ENCODE assay signal across 10 cellular contexts in genomic region chr11:78202733-78203167, GRCh38. TPM values are rescaled to one million over a fixed set of nuclear protein-coding genes. Genes with fewer than 3 reads are reported as not detected.
A peak's percentile ranks its signal among the peaks of the same experiment; 100 is the strongest.
DNase-seq lines count a peak whose midpoint lies in the region; ATAC-seq and TF ChIP-seq lines count a peak whose summit lies in the region.
"Had no signal": no experiment of that assay in that cellular context is flagged by ENCODE, and none has a peak within 500 bp of the region (broad histone marks: within the 10 kb centered on the region; RNA-seq: fewer than 3 reads in every experiment).

No MANE protein-coding gene starts in this region.

- peak; percentile 90 for ATAC-seq in activated CD8-positive, alpha-beta T cell treated with anti-CD3 and anti-CD28 coated beads for 36 hours
- ATAC-seq in stimulated activated naive B cell treated with anti-CD40 and anti-IgM and Interleukin-4, amounts not matched to agents 10 μg/mL and 1 μg/mL and 100 μg/mL, for 72 hours (replicated peaks): peak; percentile 51 to 52
- no peak for ATAC-seq in GM19328 (IDR thresholded peaks at IDR 0.05; ENCODE audit: unreplicated experiment)
- no peak for ATAC-seq in HG02870 (IDR thresholded peaks at IDR 0.05; ENCODE audit: unreplicated experiment)

- H3K9ac ChIP-seq in endodermal cell (ENCODE audit: extremely low read depth, low read length, poor library complexity, severe bottlenecking): no peak overlapping the region

- no peaks in the 10 kb centered on the region for H3K27me3 Mint-ChIP-seq in activated CD8-positive, alpha-beta T cell treated with anti-CD3 and anti-CD28 coated beads for 36 hours
- no peaks in the 10 kb centered on the region for H3K27me3 Mint-ChIP-seq in endodermal cell (ENCODE audit: insufficient read depth)
- no peaks in the 10 kb centered on the region for H3K27me3 Mint-ChIP-seq in stimulated activated naive B cell treated with anti-CD40 and anti-IgM and Interleukin-4, amounts not matched to agents 10 μg/mL and 1 μg/mL and 100 μg/mL, for 72 hours

- TF ChIP-seq EP300 in stomach (IDR thresholded peaks at IDR 0.05): no peak

- DNase-seq in activated CD8-positive, alpha-beta T cell treated with anti-CD3 and anti-CD28 coated beads for 36 hours: peak; percentile 61
- DNase-seq in endodermal cell (no peak), AG20443 (ENCODE audit: low spot score) (no peak), stomach (no peak)
- DNase-seq in stimulated activated naive B cell treated with anti-CD40 and anti-IgM and Interleukin-4, amounts not matched to agents 10 μg/mL and 1 μg/mL and 100 μg/mL, for 72 hours: no peak
- DNase-seq: HCEC 1CT had no signal

- H3K27ac ChIP-seq in KOPT-K1 (ENCODE audit: low read depth, low read length, poor library complexity, severe bottlenecking) (peak overlapping the region; percentile 94), endodermal cell (ENCODE audit: low read depth, low read length) (no peak overlapping the region), stomach (peak overlapping the region in 1 of 5 donors; percentile 2)

- peak overlapping the region; percentile 48 for H3K4me3 Mint-ChIP-seq in activated CD8-positive, alpha-beta T cell treated with anti-CD3 and anti-CD28 coated beads for 36 hours
- H3K4me3 Mint-ChIP-seq in endodermal cell: no peak overlapping the region
- H3K4me3 Mint-ChIP-seq in stimulated activated naive B cell treated with anti-CD40 and anti-IgM and Interleukin-4, amounts not matched to agents 10 μg/mL and 1 μg/mL and 100 μg/mL, for 72 hours: peak overlapping the region in 1 of 2 donors; percentile 5

- H3K36me3 ChIP-seq in KOPT-K1 (ENCODE audit: insufficient read depth, low read length) (no peaks in the 10 kb centered on the region), endodermal cell (ENCODE audit: control insufficient read depth, insufficient read depth, low read length) (peaks cover 12% of the 10 kb centered on the region), stomach (peaks cover 7 to 78% (median 69%) of the 10 kb centered on the region in 4 donors)

- intact Hi-C loops in activated CD8-positive, alpha-beta T cell treated with anti-CD3 and anti-CD28 coated beads for 36 hours (cut with micrococcal nuclease): loop anchor here (2.0 kb wide), 1 partner anchor 124 kb away; the partner anchor contains the start of gene NDUFC2
- intact Hi-C loops in stomach (cut with DNase I; ENCODE audit: low total_unique reads): no loop called here

- H3K4me1 ChIP-seq in endodermal cell (ENCODE audit: control insufficient read depth, insufficient read depth, low read length) (peaks cover 10% of the 10 kb centered on the region), stomach (no peaks in the 10 kb centered on the region)

- H3K9me3 ChIP-seq in KOPT-K1 (ENCODE audit: insufficient read depth, low read length, poor library complexity, severe bottlenecking): no peaks in the 10 kb centered on the region
- H3K9me3 ChIP-seq in endodermal cell (ENCODE audit: control insufficient read depth, low read length): no peaks in the 10 kb centered on the region
- H3K9me3 ChIP-seq in stomach: no peaks in the 10 kb centered on the region

- H3K9me3 Mint-ChIP-seq in activated CD8-positive, alpha-beta T cell treated with anti-CD3 and anti-CD28 coated beads for 36 hours: no peaks in the 10 kb centered on the region
- no peaks in the 10 kb centered on the region for H3K9me3 Mint-ChIP-seq in endodermal cell
- no peaks in the 10 kb centered on the region for H3K9me3 Mint-ChIP-seq in stimulated activated naive B cell treated with anti-CD40 and anti-IgM and Interleukin-4, amounts not matched to agents 10 μg/mL and 1 μg/mL and 100 μg/mL, for 72 hours

- WGBS in endodermal cell (ENCODE audit: insufficient coverage in 1 of 2, insufficient read length in 1 of 2), 2 experiments: 93 to 94% methylated on average over 2 to 3 of the region's 3 CpGs
- 58 to 79% (median 72%) methylated on average over 3 of the region's 3 CpGs for WGBS in stomach, 5 donors

- H3K36me3 Mint-ChIP-seq in activated CD8-positive, alpha-beta T cell treated with anti-CD3 and anti-CD28 coated beads for 36 hours (ENCODE audit: low read depth): peaks cover 6% of the 10 kb centered on the region
- peaks cover 21% of the 10 kb centered on the region for H3K36me3 Mint-ChIP-seq in endodermal cell (ENCODE audit: low read depth)
- peaks cover 27 to 50% of the 10 kb centered on the region in 2 donors for H3K36me3 Mint-ChIP-seq in stimulated activated naive B cell treated with anti-CD40 and anti-IgM and Interleukin-4, amounts not matched to agents 10 μg/mL and 1 μg/mL and 100 μg/mL, for 72 hours

- CTCF ChIA-PET in activated CD8-positive, alpha-beta T cell treated with anti-CD3 and anti-CD28 coated beads for 36 hours (lab: Charles Lee): interaction anchor here (1.2 to 1.7 kb wide), 4 partner anchors 9 to 361 kb away, joined by 3 to 6 read pairs (median 5); partner anchors contain the start of genes ALG8 and GAB2

- H3K27ac Mint-ChIP-seq in activated CD8-positive, alpha-beta T cell treated with anti-CD3 and anti-CD28 coated beads for 36 hours: peak overlapping the region; percentile 87
- peak overlapping the region; percentile 31 for H3K27ac Mint-ChIP-seq in endodermal cell
- H3K27ac Mint-ChIP-seq in stimulated activated naive B cell treated with anti-CD40 and anti-IgM and Interleukin-4, amounts not matched to agents 10 μg/mL and 1 μg/mL and 100 μg/mL, for 72 hours: no peak overlapping the region

- H3K4me1 Mint-ChIP-seq in activated CD8-positive, alpha-beta T cell treated with anti-CD3 and anti-CD28 coated beads for 36 hours (ENCODE audit: low read depth): peaks cover 30% of the 10 kb centered on the region
- H3K4me1 Mint-ChIP-seq in endodermal cell: peaks cover 16% of the 10 kb centered on the region
- H3K4me1 Mint-ChIP-seq in stimulated activated naive B cell treated with anti-CD40 and anti-IgM and Interleukin-4, amounts not matched to agents 10 μg/mL and 1 μg/mL and 100 μg/mL, for 72 hours: peaks cover 13 to 23% of the 10 kb centered on the region in 2 donors

- H3K4me3 ChIP-seq in endodermal cell (ENCODE audit: low read length) (no peak overlapping the region), stomach (no peak overlapping the region)
- H3K4me3 ChIP-seq: smooth muscle cell had no signal

- TF ChIP-seq CTCF in activated CD8-positive, alpha-beta T cell treated with anti-CD3 and anti-CD28 coated beads for 36 hours (IDR thresholded peaks at IDR 0.05): no peak
- TF ChIP-seq CTCF in endodermal cell (conservative IDR thresholded peaks at IDR 0.05) (no peak), stomach (IDR thresholded peaks at IDR 0.05) (no peak)

- POLR2A ChIA-PET in activated CD8-positive, alpha-beta T cell treated with anti-CD3 and anti-CD28 coated beads for 36 hours (lab: Charles Lee): interaction anchor here (0.7 to 4.4 kb wide), 6 partner anchors 8 to 123 kb away, joined by 3 to 34 read pairs (median 4); partner anchors contain the start of genes KCTD21, NDUFC2 and USP35

- H3K27me3 ChIP-seq in endodermal cell (ENCODE audit: control insufficient read depth, insufficient read depth, low read length, poor library complexity, severe bottlenecking) (no peaks in the 10 kb centered on the region), stomach (no peaks in the 10 kb centered on the region)

- no peak for TF ChIP-seq POLR2A in stomach (IDR thresholded peaks at IDR 0.05)

RNA-seq across cellular contexts. Expression of gene USP35, which starts 14.0 kb away (rescaled TPM):
- total RNA-seq in activated CD8-positive, alpha-beta T cell treated with anti-CD3 and anti-CD28 coated beads for 36 hours: 1 to 10 TPM; 6.8 to 7.7 TPM
- total RNA-seq in endodermal cell (10 to 100 TPM in 1 of 2 donors, 1 to 10 TPM in 1; 8.6 to 11.2 TPM), stomach (10 to 100 TPM in 3 of 5 donors, 1 to 10 TPM in 2; 3.3 to 68.4 (median 10.7) TPM)
- 8.2 TPM for polyA plus RNA-seq in endodermal cell (2013, experiment 1 of 2)
- polyA plus RNA-seq in endodermal cell (2013, experiment 2 of 2): 6.9 TPM
- polyA plus RNA-seq in stomach: 1 to 10 TPM in 2 of 3 donors, under 1 TPM in 1; 0.61 to 3.4 (median 2.8) TPM

RNA-seq across cellular contexts. Expression of gene KCTD21, which starts 14.3 kb away (rescaled TPM):
- 1 to 10 TPM; 4.1 to 5.2 TPM for total RNA-seq in activated CD8-positive, alpha-beta T cell treated with anti-CD3 and anti-CD28 coated beads for 36 hours
- total RNA-seq in endodermal cell (1 to 10 TPM; 4.1 to 4.6 TPM), stomach (10 to 100 TPM in 1 of 5 donors, 1 to 10 TPM in 3, not detected in 1; 2.9 to 62.4 (median 4.3) TPM)
- 4.5 TPM for polyA plus RNA-seq in endodermal cell (2013, experiment 1 of 2)
- 4.4 TPM for polyA plus RNA-seq in endodermal cell (2013, experiment 2 of 2)
- polyA plus RNA-seq in stomach: 1 to 10 TPM; 2.9 to 4.7 (median 3.7) TPM

Comparison
In these comparisons a context has a peak if more than half of its experiments do, and no peak if none do; other contexts are left out.
1. ATAC-seq: peak in activated CD8-positive, alpha-beta T cell treated with anti-CD3 and anti-CD28 coated beads for 36 hours (single experiment) and stimulated activated naive B cell treated with anti-CD40 and anti-IgM and Interleukin-4, amounts not matched to agents 10 μg/mL and 1 μg/mL and 100 μg/mL, for 72 hours (2 of 2); none in GM19328 (single experiment) and HG02870 (single experiment).